ENCODE assay signal across 11 cellular contexts in the genomic region with DNA sequence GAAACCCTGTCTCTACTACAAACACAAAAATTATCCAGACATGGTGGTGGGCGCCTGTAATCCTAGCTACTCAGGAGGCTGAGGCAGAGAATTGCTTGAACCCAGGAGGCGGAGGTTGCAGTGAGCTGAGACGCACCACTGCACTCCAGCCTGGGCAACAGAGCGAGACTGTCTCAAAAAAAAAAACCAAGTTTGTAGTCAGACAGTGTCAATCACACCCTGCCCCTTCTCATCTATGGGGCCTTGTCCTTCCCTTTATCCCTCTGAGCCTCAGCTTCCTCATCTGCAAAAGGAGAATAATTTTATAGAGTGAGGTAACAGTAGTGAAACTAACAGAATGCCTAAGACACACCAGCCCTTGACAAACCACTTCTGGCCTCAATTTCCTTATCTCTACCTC. TPM values are rescaled to one million over a fixed set of nuclear protein-coding genes. Genes with fewer than 3 reads are reported as not detected.
DNase-seq lines count a peak whose midpoint lies in the region; ATAC-seq and TF ChIP-seq lines count a peak whose summit lies in the region.
"Not testable (repeated sequence)": the region's sequence is repeated elsewhere in the genome, so short reads cannot be mapped to it uniquely, and the experiment has no call there.
"Had no signal": no experiment of that assay in that cellular context is flagged by ENCODE, and none has a peak within 500 bp of the region (broad histone marks: within the 10 kb centered on the region; RNA-seq: fewer than 3 reads in every experiment).

No MANE protein-coding gene starts in this region.

- peak overlapping the region; percentile 78 to 91 (median 86) for H3K4me3 Mint-ChIP-seq in CD4-positive, CD25-positive, alpha-beta regulatory T cell
- peak overlapping the region; percentile 47 for H3K4me3 Mint-ChIP-seq in activated CD8-positive, alpha-beta memory T cell treated with anti-CD3 and anti-CD28 coated beads, Interleukin-2, amount 10 ng/mL, durations not matched to agents 7 days and 5 days
- peak overlapping the region; percentile 84 for H3K4me3 Mint-ChIP-seq in central memory CD8-positive, alpha-beta T cell
- peak overlapping the region; percentile 74 for H3K4me3 Mint-ChIP-seq in natural killer cell treated with Interleukin-12 subunit alpha and Interleukin-12 subunit beta and Interleukin-15 and Interleukin-18, amount 100 ng/mL, for 72 hours
- peak overlapping the region; percentile 84 to 97 for H3K4me3 Mint-ChIP-seq in stimulated activated naive CD8-positive, alpha-beta T cell treated with anti-CD3 and anti-CD28 coated beads, Interleukin-15, amount 100 ng/mL, for 72 hours

- peaks cover 0 to 91% (median 52%) of the 10 kb centered on the region in 4 donors for H3K4me1 Mint-ChIP-seq in CD4-positive, CD25-positive, alpha-beta regulatory T cell
- H3K4me1 Mint-ChIP-seq in activated CD8-positive, alpha-beta memory T cell treated with anti-CD3 and anti-CD28 coated beads, Interleukin-2, amount 10 ng/mL, durations not matched to agents 7 days and 5 days = peaks cover 88% of the 10 kb centered on the region
- peaks cover 78% of the 10 kb centered on the region for H3K4me1 Mint-ChIP-seq in central memory CD8-positive, alpha-beta T cell
- H3K4me1 Mint-ChIP-seq in natural killer cell treated with Interleukin-12 subunit alpha and Interleukin-12 subunit beta and Interleukin-15 and Interleukin-18, amount 100 ng/mL, for 72 hours (ENCODE audit: low read depth in 2 of 2) = peaks cover 72 to 78% of the 10 kb centered on the region in 2 donors
- peaks cover 97% of the 10 kb centered on the region for H3K4me1 Mint-ChIP-seq in stimulated activated naive CD8-positive, alpha-beta T cell treated with anti-CD3 and anti-CD28 coated beads, Interleukin-15, amount 100 ng/mL, for 72 hours

- intact Hi-C loops in right cardiac atrium (cut with DNase I) = not testable (repeated sequence)

- peaks cover 13% of the 10 kb centered on the region for H3K36me3 Mint-ChIP-seq in CD4-positive, CD25-positive, alpha-beta regulatory T cell
- H3K36me3 Mint-ChIP-seq in activated CD8-positive, alpha-beta memory T cell treated with anti-CD3 and anti-CD28 coated beads, Interleukin-2, amount 10 ng/mL, durations not matched to agents 7 days and 5 days; natural killer cell treated with Interleukin-12 subunit alpha and Interleukin-12 subunit beta and Interleukin-15 and Interleukin-18, amount 100 ng/mL, for 72 hours: not testable (repeated sequence)
- peaks cover 64% of the 10 kb centered on the region for H3K36me3 Mint-ChIP-seq in central memory CD8-positive, alpha-beta T cell (ENCODE audit: insufficient read depth)

- WGBS in right cardiac atrium = 83% methylated on average over 4 of the region's 4 CpGs

- H3K27ac Mint-ChIP-seq in CD4-positive, CD25-positive, alpha-beta regulatory T cell = peak overlapping the region; percentile 99
- peak overlapping the region; percentile 93 for H3K27ac Mint-ChIP-seq in activated CD8-positive, alpha-beta memory T cell treated with anti-CD3 and anti-CD28 coated beads, Interleukin-2, amount 10 ng/mL, durations not matched to agents 7 days and 5 days
- H3K27ac Mint-ChIP-seq in central memory CD8-positive, alpha-beta T cell (ENCODE audit: low read depth) = peak overlapping the region; percentile 99
- peak overlapping the region; percentile 97 to 99 for H3K27ac Mint-ChIP-seq in natural killer cell treated with Interleukin-12 subunit alpha and Interleukin-12 subunit beta and Interleukin-15 and Interleukin-18, amount 100 ng/mL, for 72 hours
- peak overlapping the region; percentile 94 to 97 for H3K27ac Mint-ChIP-seq in stimulated activated naive CD8-positive, alpha-beta T cell treated with anti-CD3 and anti-CD28 coated beads, Interleukin-15, amount 100 ng/mL, for 72 hours

- peak overlapping the region; percentile 100 for H3K27ac ChIP-seq in CD4-positive, CD25-positive, alpha-beta regulatory T cell (ENCODE audit: insufficient read depth, low read length, poor library complexity, severe bottlenecking)
- H3K27ac ChIP-seq in Peyer's patch = peak overlapping the region; percentile 89 to 99 (median 96)
- H3K27ac ChIP-seq in right cardiac atrium (ENCODE audit: low read length) = peak overlapping the region; percentile 95

- TF ChIP-seq POLR2A in Peyer's patch (IDR thresholded peaks at IDR 0.05) = not testable (repeated sequence)

- CTCF ChIA-PET in activated CD8-positive, alpha-beta memory T cell treated with anti-CD3 and anti-CD28 coated beads, Interleukin-2, amount 10 ng/mL, durations not matched to agents 7 days and 5 days (lab: Charles Lee) = interaction anchor here (0.6 to 4.7 kb wide), 3 partner anchors 45 to 500 kb away, joined by 3 to 34 read pairs (median 12); a partner anchor contains a TSS

- not testable (repeated sequence) for DNase-seq in CD4-positive, CD25-positive, alpha-beta regulatory T cell; activated CD8-positive, alpha-beta memory T cell treated with anti-CD3 and anti-CD28 coated beads, Interleukin-2, amount 10 ng/mL, durations not matched to agents 7 days and 5 days; central memory CD8-positive, alpha-beta T cell (ENCODE audit: low spot score in 2 of 2); right cardiac atrium; natural killer cell treated with Interleukin-12 subunit alpha and Interleukin-12 subunit beta and Interleukin-15 and Interleukin-18, amount 100 ng/mL, for 72 hours (ENCODE audit: low spot score); stimulated activated naive CD8-positive, alpha-beta T cell treated with anti-CD3 and anti-CD28 coated beads, Interleukin-15, amount 100 ng/mL, for 72 hours
- peak in 1 of 3 donors; percentile 41 for DNase-seq in Peyer's patch

- H3K9me3 Mint-ChIP-seq in CD4-positive, CD25-positive, alpha-beta regulatory T cell; activated CD8-positive, alpha-beta memory T cell treated with anti-CD3 and anti-CD28 coated beads, Interleukin-2, amount 10 ng/mL, durations not matched to agents 7 days and 5 days (ENCODE audit: low read depth); central memory CD8-positive, alpha-beta T cell; natural killer cell treated with Interleukin-12 subunit alpha and Interleukin-12 subunit beta and Interleukin-15 and Interleukin-18, amount 100 ng/mL, for 72 hours; stimulated activated naive CD8-positive, alpha-beta T cell treated with anti-CD3 and anti-CD28 coated beads, Interleukin-15, amount 100 ng/mL, for 72 hours: not testable (repeated sequence)

- H3K36me3 ChIP-seq in CD4-positive, CD25-positive, alpha-beta regulatory T cell (ENCODE audit: control insufficient read depth, insufficient read depth, low read length); Peyer's patch: not testable (repeated sequence)

- not testable (repeated sequence) for H3K9me3 ChIP-seq in CD4-positive, CD25-positive, alpha-beta regulatory T cell (ENCODE audit: control insufficient read depth in 2 of 2, low read length in 2 of 2); Peyer's patch; right cardiac atrium (ENCODE audit: control insufficient read depth, low read length)

- ATAC-seq in CD4-positive, CD25-positive, alpha-beta regulatory T cell (ENCODE audit: low read depth in 2 of 2); activated CD8-positive, alpha-beta memory T cell treated with anti-CD3 and anti-CD28 coated beads, Interleukin-2, amount 10 ng/mL, durations not matched to agents 7 days and 5 days; right cardiac atrium; natural killer cell treated with Interleukin-12 subunit alpha and Interleukin-12 subunit beta and Interleukin-15 and Interleukin-18, amount 100 ng/mL, for 72 hours; stimulated activated naive CD8-positive, alpha-beta T cell treated with anti-CD3 and anti-CD28 coated beads, Interleukin-15, amount 100 ng/mL, for 72 hours: not testable (repeated sequence)
- peak; percentile 9 for ATAC-seq in HG03571 (IDR thresholded peaks at IDR 0.05; ENCODE audit: unreplicated experiment)
- peak; percentile 1 for ATAC-seq in central memory CD8-positive, alpha-beta T cell (replicated peaks; ENCODE audit: extremely low read depth, poor library complexity, severe bottlenecking)

- H3K4me3 ChIP-seq in CD4-positive, CD25-positive, alpha-beta regulatory T cell (ENCODE audit: low read depth, low read length) = peak overlapping the region; percentile 53
- peak overlapping the region in 1 of 4 donors; percentile 18 for H3K4me3 ChIP-seq in Peyer's patch
- H3K4me3 ChIP-seq in right cardiac atrium (ENCODE audit: low read length) = not testable (repeated sequence)

- not testable (repeated sequence) for H3K27me3 ChIP-seq in CD4-positive, CD25-positive, alpha-beta regulatory T cell (ENCODE audit: control insufficient read depth, insufficient read depth, low read length); Peyer's patch; right cardiac atrium (ENCODE audit: control insufficient read depth, insufficient read depth)

- not testable (repeated sequence) for TF ChIP-seq CTCF in Peyer's patch (IDR thresholded peaks at IDR 0.05)

- H3K4me1 ChIP-seq in CD4-positive, CD25-positive, alpha-beta regulatory T cell (ENCODE audit: control insufficient read depth, insufficient read depth, low read length, poor library complexity, severe bottlenecking) = peaks cover 99% of the 10 kb centered on the region
- peaks cover 27 to 100% (median 77%) of the 10 kb centered on the region in 4 donors for H3K4me1 ChIP-seq in Peyer's patch
- H3K4me1 ChIP-seq in right cardiac atrium (ENCODE audit: control insufficient read depth, insufficient read depth, low read length) = peaks cover 62% of the 10 kb centered on the region

- not testable (repeated sequence) for H3K27me3 Mint-ChIP-seq in CD4-positive, CD25-positive, alpha-beta regulatory T cell; activated CD8-positive, alpha-beta memory T cell treated with anti-CD3 and anti-CD28 coated beads, Interleukin-2, amount 10 ng/mL, durations not matched to agents 7 days and 5 days; central memory CD8-positive, alpha-beta T cell; natural killer cell treated with Interleukin-12 subunit alpha and Interleukin-12 subunit beta and Interleukin-15 and Interleukin-18, amount 100 ng/mL, for 72 hours; stimulated activated naive CD8-positive, alpha-beta T cell treated with anti-CD3 and anti-CD28 coated beads, Interleukin-15, amount 100 ng/mL, for 72 hours

RNA-seq across cellular contexts. Expression of a gene that starts 10.8 kb away (rescaled TPM):
- total RNA-seq in CD4-positive, CD25-positive, alpha-beta regulatory T cell = 229 TPM
- 1 to 10 TPM; 2.1 to 4.1 (median 3.1) TPM for polyA plus RNA-seq in CD4-positive, CD25-positive, alpha-beta regulatory T cell
- total RNA-seq in Peyer's patch (10 to 100 TPM; 26.4 to 51.3 (median 34.1) TPM), right cardiac atrium (10 to 100 TPM; 44.0 to 76.7 (median 54.6) TPM)
- 10 to 100 TPM; 33.9 to 44.0 TPM for total RNA-seq in activated CD8-positive, alpha-beta memory T cell treated with anti-CD3 and anti-CD28 coated beads, Interleukin-2, amount 10 ng/mL, durations not matched to agents 7 days and 5 days
- 29.9 TPM for polyA plus RNA-seq in right cardiac atrium
- total RNA-seq in natural killer cell treated with Interleukin-12 subunit alpha and Interleukin-12 subunit beta and Interleukin-15 and Interleukin-18, amount 100 ng/mL, for 72 hours = 10 to 100 TPM; 33.5 to 62.2 TPM

RNA-seq across cellular contexts. Expression of a gene that starts 31.3 kb away (rescaled TPM):
- total RNA-seq in CD4-positive, CD25-positive, alpha-beta regulatory T cell = 4.8 TPM
- polyA plus RNA-seq in CD4-positive, CD25-positive, alpha-beta regulatory T cell = 10 to 100 TPM in 1 of 4 donors, 1 to 10 TPM in 3; 3.3 to 10.7 (median 6.0) TPM
- 1 to 10 TPM in 2 of 4 donors, under 1 TPM in 1, not detected in 1; 0.66 to 7.4 (median 1.1) TPM for total RNA-seq in Peyer's patch
- under 1 TPM in 1 of 2 experiments, not detected in 1; 0.30 TPM for total RNA-seq in activated CD8-positive, alpha-beta memory T cell treated with anti-CD3 and anti-CD28 coated beads, Interleukin-2, amount 10 ng/mL, durations not matched to agents 7 days and 5 days
- total RNA-seq in right cardiac atrium = not detected
- 0.34 TPM for polyA plus RNA-seq in right cardiac atrium
- total RNA-seq in natural killer cell treated with Interleukin-12 subunit alpha and Interleukin-12 subunit beta and Interleukin-15 and Interleukin-18, amount 100 ng/mL, for 72 hours = 1 to 10 TPM; 3.1 to 6.3 TPM
- total RNA-seq: HT1080, SJSA1 had no signal

RNA-seq across cellular contexts. Expression of a gene that starts 41.1 kb away (rescaled TPM):
- not detected for total RNA-seq in CD4-positive, CD25-positive, alpha-beta regulatory T cell
- under 1 TPM; 0.19 to 0.42 (median 0.23) TPM for polyA plus RNA-seq in CD4-positive, CD25-positive, alpha-beta regulatory T cell
- total RNA-seq in Peyer's patch = not detected
- not detected for total RNA-seq in activated CD8-positive, alpha-beta memory T cell treated with anti-CD3 and anti-CD28 coated beads, Interleukin-2, amount 10 ng/mL, durations not matched to agents 7 days and 5 days
- total RNA-seq in right cardiac atrium = not detected
- polyA plus RNA-seq in right cardiac atrium = not detected
- total RNA-seq in natural killer cell treated with Interleukin-12 subunit alpha and Interleukin-12 subunit beta and Interleukin-15 and Interleukin-18, amount 100 ng/mL, for 72 hours = 1 to 10 TPM in 1 of 2 donors, under 1 TPM in 1; 0.64 to 1.1 TPM
- total RNA-seq: HT1080, left lobe of liver, SJSA1 had no signal

RNA-seq across cellular contexts. Expression of a gene that starts 56.6 kb away (rescaled TPM):
- total RNA-seq in CD4-positive, CD25-positive, alpha-beta regulatory T cell = not detected
- not detected for polyA plus RNA-seq in CD4-positive, CD25-positive, alpha-beta regulatory T cell
- total RNA-seq in Peyer's patch (not detected), right cardiac atrium (not detected)
- total RNA-seq in activated CD8-positive, alpha-beta memory T cell treated with anti-CD3 and anti-CD28 coated beads, Interleukin-2, amount 10 ng/mL, durations not matched to agents 7 days and 5 days = not detected
- not detected for polyA plus RNA-seq in right cardiac atrium
- total RNA-seq in natural killer cell treated with Interleukin-12 subunit alpha and Interleukin-12 subunit beta and Interleukin-15 and Interleukin-18, amount 100 ng/mL, for 72 hours = not detected
- total RNA-seq: HT1080, left lobe of liver, SJSA1 had no signal
